In genomic region chr10:17454801-17455520, GRCh38 we compare ENCODE assay signal across 8 cellular contexts. TPM values are rescaled to one million over a fixed set of nuclear protein-coding genes. Genes with fewer than 3 reads are reported as not detected.
DNase-seq lines count a peak whose midpoint lies in the region; FAIRE-seq and TF ChIP-seq lines count a peak whose summit lies in the region.

No MANE protein-coding gene starts in this region.

- no peaks in the 10 kb centered on the region for H4K20me1 ChIP-seq in GM23248 (ENCODE audit: insufficient read depth)
- H4K20me1 ChIP-seq in smooth muscle cell (ENCODE audit: low read depth) = no peaks in the 10 kb centered on the region
- H4K20me1 ChIP-seq in OCI-LY7 (ENCODE audit: insufficient read depth, low read length) = no peaks in the 10 kb centered on the region

- H2AFZ ChIP-seq in GM23248 = peak overlapping the region; percentile 53; the same call in 1 of the 2 replicates
- peak overlapping the region; percentile 74 for H2AFZ ChIP-seq in smooth muscle cell (ENCODE audit: low read depth)
- no peak overlapping the region for H2AFZ ChIP-seq in OCI-LY7 (ENCODE audit: low read length)

- H3K36me3 ChIP-seq in GM23248 (ENCODE audit: low read depth) (no peaks in the 10 kb centered on the region), Peyer's patch (no peaks in the 10 kb centered on the region), smooth muscle cell (ENCODE audit: low read depth) (no peaks in the 10 kb centered on the region), OCI-LY7 (ENCODE audit: insufficient read depth, low read length) (no peaks in the 10 kb centered on the region)

- DNase-seq in GM23248 (no peak), Peyer's patch (no peak), fibroblast of mammary gland (ENCODE audit: low read depth) (no peak), smooth muscle cell (lab: John Stamatoyannopoulos, UW; ENCODE audit: unreplicated experiment) (no peak), OCI-LY7 (ENCODE audit: low spot score) (no peak), GM12891 (ENCODE audit: insufficient read length, low spot score) (no peak), germinal center (ENCODE audit: low spot score) (no peak)
- no peak for DNase-seq in stimulated activated CD8-positive, alpha-beta memory T cell treated with anti-CD3 and anti-CD28 coated beads, Interleukin-4, amount 100 ng/mL, for 48 hours

- WGBS in GM23248 (ENCODE audit: low coverage in 1 of 2, low lambda C conversion rate in 2 of 2, missing lambda C conversion rate in 2 of 2), 2 experiments = 74 to 75% methylated on average over 5 to 6 of the region's 6 CpGs
- 58% methylated on average over 6 of the region's 6 CpGs for WGBS in smooth muscle cell (ENCODE audit: low lambda C conversion rate)

- H3K4me1 ChIP-seq in GM23248 (ENCODE audit: insufficient read depth) (peaks cover 5% of the 10 kb centered on the region; the same call in 1 of the 2 replicates), Peyer's patch (peaks cover 0 to 9% (median 0%) of the 10 kb centered on the region in 4 donors), smooth muscle cell (ENCODE audit: low read depth) (peaks cover 11% of the 10 kb centered on the region), OCI-LY7 (ENCODE audit: insufficient read depth, low read length, poor library complexity, severe bottlenecking) (no peaks in the 10 kb centered on the region)

- no peaks in the 10 kb centered on the region for H3K9me2 ChIP-seq in GM23248 (ENCODE audit: insufficient read depth)
- H3K9me2 ChIP-seq in OCI-LY7 (ENCODE audit: insufficient read depth, low read length) = no peaks in the 10 kb centered on the region

- intact Hi-C loops in OCI-LY7 (cut with micrococcal nuclease; ENCODE audit: unreplicated experiment) = no loop called here

- H3K4me3 ChIP-seq in GM23248 (peak overlapping the region; percentile 60), Peyer's patch (peak overlapping the region in 3 of 4 donors; percentile 33 to 53 (median 50)), fibroblast of mammary gland (ENCODE audit: control insufficient read depth, low read depth, low read length) (peak overlapping the region; percentile 37), smooth muscle cell (peak overlapping the region; percentile 57), OCI-LY7 (ENCODE audit: low read depth, low read length, poor library complexity, severe bottlenecking) (no peak overlapping the region)

- H3F3A ChIP-seq in GM23248 (ENCODE audit: insufficient read depth) (0 out of 2 replicates have a peak, but pooled peaks cover 4% of the 10 kb centered on the region), smooth muscle cell (ENCODE audit: low read depth) (no peaks in the 10 kb centered on the region)

- H3K27me3 ChIP-seq in GM23248 (replicated peaks; ENCODE audit: insufficient read depth) (peaks cover 45% of the 10 kb centered on the region), Peyer's patch (peaks cover 0 to 5% of the 10 kb centered on the region in 2 donors), smooth muscle cell (ENCODE audit: low read depth) (peaks cover 64% of the 10 kb centered on the region)

- CTCF ChIA-PET in OCI-LY7 (lab: Charles Lee; ENCODE audit: unreplicated experiment) = no interaction called here

- in situ Hi-C loops in GM23248 (cut with MboI) = no loop called here

- FAIRE-seq in GM12891 (lab: Jason Lieb, UNC) = no peak

- H3K4me2 ChIP-seq in GM23248 (ENCODE audit: unreplicated experiment) (peak overlapping the region; percentile 70), smooth muscle cell (peak overlapping the region; percentile 96), OCI-LY7 (ENCODE audit: low read length) (no peak overlapping the region)

- TF ChIP-seq POLR2A in Peyer's patch (IDR thresholded peaks at IDR 0.05) = no peak
- TF ChIP-seq POLR2A in GM12891 (IDR thresholded peaks at IDR 0.05; ENCODE audit: low read depth, low read length) = no peak

- POLR2A ChIA-PET in OCI-LY7 (lab: Charles Lee) = interaction anchor here (0.5 kb wide), 1 partner anchor 1333 kb away, joined by 4 read pairs; no protein-coding TSS in a partner anchor

- no TSS peak for BruUV-seq in OCI-LY7 (replicated peaks; lab: Mats Ljungman, UMichigan)

- no peak overlapping the region for H3K27ac ChIP-seq in GM23248
- peak overlapping the region in 1 of 4 donors; percentile 25 for H3K27ac ChIP-seq in Peyer's patch
- no peak overlapping the region for H3K27ac ChIP-seq in smooth muscle cell (ENCODE audit: low read depth)
- H3K27ac ChIP-seq in OCI-LY7 (ENCODE audit: low read depth, low read length, poor library complexity, severe bottlenecking) = no peak overlapping the region

- no peak for TF ChIP-seq CTCF in Peyer's patch (IDR thresholded peaks at IDR 0.05)
- no peak for TF ChIP-seq CTCF in fibroblast of mammary gland (conservative IDR thresholded peaks at IDR 0.05; ENCODE audit: control insufficient read depth, insufficient read depth, low read depth, low read length)
- TF ChIP-seq CTCF in smooth muscle cell (IDR thresholded peaks at IDR 0.05; ENCODE audit: borderline replicate concordance, insufficient read depth, poor library complexity, severe bottlenecking) = no peak
- no peak for TF ChIP-seq CTCF in OCI-LY7 (conservative IDR thresholded peaks at IDR 0.05; ENCODE audit: low read length)

- H3K9ac ChIP-seq in GM23248 = no peak overlapping the region
- H3K9ac ChIP-seq in smooth muscle cell (ENCODE audit: low read depth) = no peak overlapping the region

- no peaks in the 10 kb centered on the region for H3K9me3 ChIP-seq in GM23248 (ENCODE audit: low read depth)
- no peaks in the 10 kb centered on the region for H3K9me3 ChIP-seq in Peyer's patch
- H3K9me3 ChIP-seq in smooth muscle cell (replicated peaks; ENCODE audit: low read depth) = peaks cover 2% of the 10 kb centered on the region
- no peaks in the 10 kb centered on the region for H3K9me3 ChIP-seq in OCI-LY7 (ENCODE audit: low read length)

- H3K79me2 ChIP-seq in GM23248 (ENCODE audit: insufficient read depth) (no peaks in the 10 kb centered on the region), smooth muscle cell (ENCODE audit: low read depth) (no peaks in the 10 kb centered on the region), OCI-LY7 (ENCODE audit: insufficient read depth, low read depth, low read length) (no peaks in the 10 kb centered on the region)

TF ChIP-seq in GM12891, 5 proteins besides CTCF, POLR2A, EP300 and RAD21:
- TF ChIP-seq POU2F2 (IDR thresholded peaks at IDR 0.05; ENCODE audit: low read depth, low read length) (no peak), POLR2AphosphoS5 (IDR thresholded peaks at IDR 0.05; ENCODE audit: low read depth, low read length) (no peak), PAX5 (IDR thresholded peaks at IDR 0.05; ENCODE audit: insufficient read depth, low read length, severe bottlenecking) (no peak), SPI1 (IDR thresholded peaks at IDR 0.05; ENCODE audit: low read depth, low read length) (no peak), TAF1 (IDR thresholded peaks at IDR 0.05; ENCODE audit: low read depth, low read length) (no peak)

RNA-seq across cellular contexts. Expression of gene ST8SIA6, which starts 0.6 kb away (rescaled TPM):
- not detected in 2 replicates for total RNA-seq in GM23248 (2014; rRNA removed; shearing (Covaris generic))
- polyA plus RNA-seq in GM23248 (2016; fragmentation: Nextera tagmentation; extraction: Ambion mirVana) (not detected in 2 replicates), smooth muscle cell (0.24 TPM in 1 of 2 replicates, not detected in the other)
- total RNA-seq in Peyer's patch (not detected), smooth muscle cell (0.36 TPM in 1 of 2 replicates, not detected in the other), OCI-LY7 (2022) (not detected in 2 replicates)
- total RNA-seq in OCI-LY7 (2014; rRNA removed; shearing (Covaris generic)) = not detected in 2 replicates
- not detected for polyA plus RNA-seq in GM12891 (2012; ENCODE audit: low read depth, missing spikeins)
